Comparison of ENCODE assay signal across 9 cellular contexts in genomic region chr12:99131761-99132199, GRCh38.
DNase-seq lines count a peak whose midpoint lies in the region; ATAC-seq, FAIRE-seq and TF ChIP-seq lines count a peak whose summit lies in the region.
"Had no signal": no experiment of that assay in that cellular context is flagged by ENCODE, and none has a peak within 500 bp of the region (broad histone marks: within the 10 kb centered on the region; RNA-seq: fewer than 3 reads in every experiment).

No MANE protein-coding gene starts in this region.

- no peak for FAIRE-seq in pancreas (lab: Jason Lieb, UNC)
- FAIRE-seq: endothelial cell of umbilical vein had no signal

- WGBS in ectodermal cell, 2 experiments, result 7 to 10% methylated on average over 7 of the region's 7 CpGs
- 30 to 47% methylated on average over 7 of the region's 7 CpGs for WGBS in pancreas, 2 donors

- H3K4me3 ChIP-seq in MG63 (no peak overlapping the region), ectodermal cell (ENCODE audit: insufficient read depth, low read depth, low read length) (no peak overlapping the region), pancreas (no peak overlapping the region)
- no peak overlapping the region for H3K4me3 ChIP-seq in effector memory CD4-positive, alpha-beta T cell (ENCODE audit: insufficient read depth, low read depth, low read length, poor library complexity, severe bottlenecking)

- intact Hi-C loops in pancreas (cut with DNase I), result no loop called here
- intact Hi-C loops in activated CD4-positive, alpha-beta T cell treated with anti-CD3 and anti-CD28 coated beads for 36 hours (cut with DNase I, micrococcal nuclease), result no loop called here

- H3K9me3 ChIP-seq in MG63 (no peaks in the 10 kb centered on the region), ectodermal cell (ENCODE audit: control insufficient read depth, low read length) (no peaks in the 10 kb centered on the region), pancreas (no peaks in the 10 kb centered on the region)
- no peaks in the 10 kb centered on the region for H3K9me3 ChIP-seq in effector memory CD4-positive, alpha-beta T cell (ENCODE audit: control insufficient read depth, low read length)

- no peak overlapping the region for H3K27ac Mint-ChIP-seq in activated naive CD4-positive, alpha-beta T cell treated with anti-CD3 and anti-CD28 coated beads, Interleukin-2, amount 50 U/mL, for 72 hours
- no peak overlapping the region for H3K27ac Mint-ChIP-seq in activated CD4-positive, alpha-beta T cell treated with anti-CD3 and anti-CD28 coated beads for 36 hours
- H3K27ac Mint-ChIP-seq in naive thymus-derived CD8-positive, alpha-beta T cell, result no peak overlapping the region

- ATAC-seq in GM19023 (IDR thresholded peaks at IDR 0.05; ENCODE audit: unreplicated experiment) (peak; percentile 39), pancreas (peak; percentile 69 to 90 (median 84))
- no peak for ATAC-seq in activated naive CD4-positive, alpha-beta T cell treated with anti-CD3 and anti-CD28 coated beads, Interleukin-2, amount 50 U/mL, for 72 hours
- ATAC-seq in activated CD4-positive, alpha-beta T cell treated with anti-CD3 and anti-CD28 coated beads for 36 hours, result no peak
- no peak for ATAC-seq in naive thymus-derived CD8-positive, alpha-beta T cell

- CTCF ChIA-PET in activated CD4-positive, alpha-beta T cell treated with anti-CD3 and anti-CD28 coated beads for 36 hours (lab: Charles Lee), result no interaction called here

- POLR2A ChIA-PET in activated CD4-positive, alpha-beta T cell treated with anti-CD3 and anti-CD28 coated beads for 36 hours (lab: Charles Lee), result no interaction called here
- POLR2A ChIA-PET in naive thymus-derived CD8-positive, alpha-beta T cell (lab: Charles Lee), result no interaction called here

- H3K27me3 ChIP-seq in MG63, result no peaks in the 10 kb centered on the region
- H3K27me3 ChIP-seq in ectodermal cell (ENCODE audit: control insufficient read depth, insufficient read depth, low read length, poor library complexity, severe bottlenecking), result no peaks in the 10 kb centered on the region
- H3K27me3 ChIP-seq in pancreas, result no peaks in the 10 kb centered on the region
- no peaks in the 10 kb centered on the region for H3K27me3 ChIP-seq in effector memory CD4-positive, alpha-beta T cell (replicated peaks; ENCODE audit: control insufficient read depth, insufficient read depth, low read length, poor library complexity, severe bottlenecking)

- no peaks in the 10 kb centered on the region for H3K36me3 Mint-ChIP-seq in activated naive CD4-positive, alpha-beta T cell treated with anti-CD3 and anti-CD28 coated beads, Interleukin-2, amount 50 U/mL, for 72 hours
- H3K36me3 Mint-ChIP-seq in activated CD4-positive, alpha-beta T cell treated with anti-CD3 and anti-CD28 coated beads for 36 hours (ENCODE audit: low read depth), result no peaks in the 10 kb centered on the region
- no peaks in the 10 kb centered on the region for H3K36me3 Mint-ChIP-seq in naive thymus-derived CD8-positive, alpha-beta T cell

- TF ChIP-seq CTCF in pancreas (IDR thresholded peaks at IDR 0.05), result no peak

- no peaks in the 10 kb centered on the region for H3K27me3 Mint-ChIP-seq in activated CD4-positive, alpha-beta T cell treated with anti-CD3 and anti-CD28 coated beads for 36 hours
- peaks cover 0 to 15% (median 0%) of the 10 kb centered on the region in 5 donors for H3K27me3 Mint-ChIP-seq in naive thymus-derived CD8-positive, alpha-beta T cell

- DNase-seq in MG63 (peak; percentile 63), pancreas (peak in 5 of 6 donors; percentile 32 to 48 (median 39))
- DNase-seq in activated naive CD4-positive, alpha-beta T cell treated with anti-CD3 and anti-CD28 coated beads, Interleukin-2, amount 50 U/mL, for 72 hours (ENCODE audit: low spot score in 2 of 2), result no peak
- no peak for DNase-seq in effector memory CD4-positive, alpha-beta T cell
- no peak for DNase-seq in activated CD4-positive, alpha-beta T cell treated with anti-CD3 and anti-CD28 coated beads for 36 hours
- DNase-seq in naive thymus-derived CD8-positive, alpha-beta T cell, result no peak

- no peak overlapping the region for H3K4me3 Mint-ChIP-seq in activated CD4-positive, alpha-beta T cell treated with anti-CD3 and anti-CD28 coated beads for 36 hours
- no peak overlapping the region for H3K4me3 Mint-ChIP-seq in naive thymus-derived CD8-positive, alpha-beta T cell

- H3K4me1 Mint-ChIP-seq in activated CD4-positive, alpha-beta T cell treated with anti-CD3 and anti-CD28 coated beads for 36 hours, result no peaks in the 10 kb centered on the region
- H3K4me1 Mint-ChIP-seq in naive thymus-derived CD8-positive, alpha-beta T cell, result no peaks in the 10 kb centered on the region

- peaks cover 0 to 4% of the 10 kb centered on the region in 2 donors for H3K9me3 Mint-ChIP-seq in activated naive CD4-positive, alpha-beta T cell treated with anti-CD3 and anti-CD28 coated beads, Interleukin-2, amount 50 U/mL, for 72 hours
- H3K9me3 Mint-ChIP-seq in activated CD4-positive, alpha-beta T cell treated with anti-CD3 and anti-CD28 coated beads for 36 hours (ENCODE audit: low read depth), result no peaks in the 10 kb centered on the region
- H3K9me3 Mint-ChIP-seq in naive thymus-derived CD8-positive, alpha-beta T cell, result peaks cover 0 to 10% (median 1%) of the 10 kb centered on the region in 9 donors

- H3K27ac ChIP-seq in ectodermal cell (ENCODE audit: insufficient read depth, low read depth, low read length, poor library complexity, severe bottlenecking) (peak overlapping the region; percentile 47), pancreas (no peak overlapping the region)
- no peak overlapping the region for H3K27ac ChIP-seq in effector memory CD4-positive, alpha-beta T cell (ENCODE audit: insufficient read depth, low read length, poor library complexity, severe bottlenecking)

- H3K4me1 ChIP-seq in ectodermal cell (ENCODE audit: control insufficient read depth, insufficient read depth, low read length) (peaks cover 20% of the 10 kb centered on the region), pancreas (no peaks in the 10 kb centered on the region)
- H3K4me1 ChIP-seq in effector memory CD4-positive, alpha-beta T cell (ENCODE audit: control insufficient read depth, insufficient read depth, low read length, poor library complexity, severe bottlenecking), result no peaks in the 10 kb centered on the region

- H3K36me3 ChIP-seq in MG63 (no peaks in the 10 kb centered on the region), ectodermal cell (ENCODE audit: control insufficient read depth, insufficient read depth, low read length) (no peaks in the 10 kb centered on the region), pancreas (no peaks in the 10 kb centered on the region)
- H3K36me3 ChIP-seq in effector memory CD4-positive, alpha-beta T cell (ENCODE audit: control insufficient read depth, insufficient read depth, low read length), result no peaks in the 10 kb centered on the region

Comparison
In these comparisons a context has a peak if more than half of its experiments do, and no peak if none do; other contexts are left out.
1. ATAC-seq: peak in GM19023 (single experiment) and pancreas (4 of 4); none in activated naive CD4-positive, alpha-beta T cell treated with anti-CD3 and anti-CD28 coated beads, Interleukin-2, amount 50 U/mL, for 72 hours (0 of 2), activated CD4-positive, alpha-beta T cell treated with anti-CD3 and anti-CD28 coated beads for 36 hours (single experiment) and naive thymus-derived CD8-positive, alpha-beta T cell (0 of 2).
2. DNase-seq: peak in MG63 (single experiment) and pancreas (5 of 6); none in activated naive CD4-positive, alpha-beta T cell treated with anti-CD3 and anti-CD28 coated beads, Interleukin-2, amount 50 U/mL, for 72 hours (0 of 2), effector memory CD4-positive, alpha-beta T cell (0 of 3), activated CD4-positive, alpha-beta T cell treated with anti-CD3 and anti-CD28 coated beads for 36 hours (single experiment) and naive thymus-derived CD8-positive, alpha-beta T cell (0 of 10).